Comparison of ENCODE assay signal across 9 cellular contexts in genomic region chr7:80392229-80393169, GRCh38.
DNase-seq lines count a peak whose midpoint lies in the region; ATAC-seq, FAIRE-seq and TF ChIP-seq lines count a peak whose summit lies in the region.
"Had no signal": no experiment of that assay in that cellular context is flagged by ENCODE, and none has a peak within 500 bp of the region (broad histone marks: within the 10 kb centered on the region; RNA-seq: fewer than 3 reads in every experiment).

No MANE protein-coding gene starts in this region.

- no peak overlapping the region for H3K4me2 ChIP-seq in endothelial cell of umbilical vein (ENCODE audit: insufficient read depth, low read length)

- no peak overlapping the region for H3K27ac ChIP-seq in endothelial cell of umbilical vein (ENCODE audit: insufficient read depth, low read depth, low read length)

- no peak overlapping the region for H3K27ac Mint-ChIP-seq in natural killer cell treated with Interleukin-12 subunit alpha and Interleukin-12 subunit beta and Interleukin-15 and Interleukin-18, amount 100 ng/mL, for 72 hours
- H3K27ac Mint-ChIP-seq in stimulated activated memory B cell treated with anti-CD40 and anti-IgM and Interleukin-4, amounts not matched to agents 10 μg/mL and 1 μg/mL and 100 μg/mL, for 72 hours: no peak overlapping the region
- H3K27ac Mint-ChIP-seq: CD4-positive, CD25-positive, alpha-beta regulatory T cell had no signal

- POLR2A ChIA-PET in endothelial cell of umbilical vein (lab: Charles Lee): interaction anchor here (0.9 kb wide), 1 partner anchor 258 kb away, joined by 4 read pairs; the partner anchor contains the start of gene GNAI1

- no peaks in the 10 kb centered on the region for H4K20me1 ChIP-seq in endothelial cell of umbilical vein (replicated peaks; ENCODE audit: control insufficient read depth, extremely low read depth, insufficient read depth, low read length)

- dilution Hi-C loops in endothelial cell of umbilical vein (cut with MboI; ENCODE audit: extremely low pct_ligation_motif_present, low sequenced_read_pairs): no loop called here

- intact Hi-C loops in endothelial cell of umbilical vein (cut with micrococcal nuclease): loop anchor here (1.0 to 2.0 kb wide), 4 partner anchors 60 to 332 kb away; partner anchors contain the start of gene GNAI1

- no peak for TF ChIP-seq POLR2A in endothelial cell of umbilical vein (IDR thresholded peaks at IDR 0.05; ENCODE audit: low read depth, low read length)

- H3K4me1 ChIP-seq in endothelial cell of umbilical vein (ENCODE audit: control insufficient read depth, extremely low read depth, insufficient read depth, low read length): no peaks in the 10 kb centered on the region

- ATAC-seq in natural killer cell treated with Interleukin-12 subunit alpha and Interleukin-12 subunit beta and Interleukin-15 and Interleukin-18, amount 100 ng/mL, for 72 hours: no peak
- no peak for ATAC-seq in stimulated activated memory B cell treated with anti-CD40 and anti-IgM and Interleukin-4, amounts not matched to agents 10 μg/mL and 1 μg/mL and 100 μg/mL, for 72 hours
- ATAC-seq in HG02852 (IDR thresholded peaks at IDR 0.05; ENCODE audit: unreplicated experiment): no peak

- BruUV-seq in endothelial cell of umbilical vein (replicated peaks; lab: Mats Ljungman, UMichigan): no TSS peak

- H3K9me1 ChIP-seq in endothelial cell of umbilical vein (replicated peaks; ENCODE audit: control insufficient read depth, extremely low read depth, insufficient read depth, low read length): no peaks in the 10 kb centered on the region

- H3K27me3 ChIP-seq in endothelial cell of umbilical vein (ENCODE audit: control insufficient read depth in 2 of 2, insufficient read depth in 2 of 2, low read length in 2 of 2): no peaks in the 10 kb centered on the region

- TF ChIP-seq CTCF in endothelial cell of umbilical vein (IDR thresholded peaks at IDR 0.05; ENCODE audit: extremely low read depth in 1 of 2, insufficient read depth in 1 of 2, low read depth in 1 of 2, low read length in 2 of 2) (peak; percentile 7 to 8), retinal pigment epithelial cell (conservative IDR thresholded peaks at IDR 0.05; ENCODE audit: low read depth, low read length) (peak; percentile 44)

- H3K36me3 Mint-ChIP-seq in natural killer cell treated with Interleukin-12 subunit alpha and Interleukin-12 subunit beta and Interleukin-15 and Interleukin-18, amount 100 ng/mL, for 72 hours: no peaks in the 10 kb centered on the region
- no peaks in the 10 kb centered on the region for H3K36me3 Mint-ChIP-seq in stimulated activated memory B cell treated with anti-CD40 and anti-IgM and Interleukin-4, amounts not matched to agents 10 μg/mL and 1 μg/mL and 100 μg/mL, for 72 hours
- H3K36me3 Mint-ChIP-seq: CD4-positive, CD25-positive, alpha-beta regulatory T cell had no signal

- no peaks in the 10 kb centered on the region for H3K9me3 ChIP-seq in endothelial cell of umbilical vein (replicated peaks; ENCODE audit: control insufficient read depth, insufficient read depth, low read length)

- no peak overlapping the region for H3K4me3 Mint-ChIP-seq in natural killer cell treated with Interleukin-12 subunit alpha and Interleukin-12 subunit beta and Interleukin-15 and Interleukin-18, amount 100 ng/mL, for 72 hours
- no peak overlapping the region for H3K4me3 Mint-ChIP-seq in stimulated activated memory B cell treated with anti-CD40 and anti-IgM and Interleukin-4, amounts not matched to agents 10 μg/mL and 1 μg/mL and 100 μg/mL, for 72 hours
- H3K4me3 Mint-ChIP-seq: CD4-positive, CD25-positive, alpha-beta regulatory T cell had no signal

- H3K36me3 ChIP-seq in endothelial cell of umbilical vein (ENCODE audit: control insufficient read depth in 2 of 2, extremely low read depth in 1 of 2, insufficient read depth in 2 of 2, low read length in 2 of 2): no peaks in the 10 kb centered on the region

- CTCF ChIA-PET in endothelial cell of umbilical vein (lab: Charles Lee): interaction anchor here (0.7 to 7.3 kb wide), 79 partner anchors 9 to 940 kb away, joined by 3 to 116 read pairs (median 4); partner anchors contain the start of gene GNAI1

- H3K27me3 Mint-ChIP-seq in natural killer cell treated with Interleukin-12 subunit alpha and Interleukin-12 subunit beta and Interleukin-15 and Interleukin-18, amount 100 ng/mL, for 72 hours: no peaks in the 10 kb centered on the region
- no peaks in the 10 kb centered on the region for H3K27me3 Mint-ChIP-seq in stimulated activated memory B cell treated with anti-CD40 and anti-IgM and Interleukin-4, amounts not matched to agents 10 μg/mL and 1 μg/mL and 100 μg/mL, for 72 hours
- H3K27me3 Mint-ChIP-seq: CD4-positive, CD25-positive, alpha-beta regulatory T cell had no signal

- H3K4me3 ChIP-seq in endothelial cell of umbilical vein (replicated peaks in 1 of 3; ENCODE audit: insufficient read depth in 1 of 3, low read depth in 1 of 3, low read length in 3 of 3) (no peak overlapping the region), retinal pigment epithelial cell (ENCODE audit: low read length) (no peak overlapping the region)

- H3K4me1 Mint-ChIP-seq in natural killer cell treated with Interleukin-12 subunit alpha and Interleukin-12 subunit beta and Interleukin-15 and Interleukin-18, amount 100 ng/mL, for 72 hours (ENCODE audit: low read depth in 2 of 2): no peaks in the 10 kb centered on the region
- H3K4me1 Mint-ChIP-seq in stimulated activated memory B cell treated with anti-CD40 and anti-IgM and Interleukin-4, amounts not matched to agents 10 μg/mL and 1 μg/mL and 100 μg/mL, for 72 hours: no peaks in the 10 kb centered on the region
- H3K4me1 Mint-ChIP-seq: CD4-positive, CD25-positive, alpha-beta regulatory T cell had no signal

- peak; percentile 47 to 73 for DNase-seq in NCI-H2081 (lab: John Stamatoyannopoulos, UW)
- DNase-seq in NCI-H2081 treated with DMSO at 0.1 percent for 48 hours (lab: John Stamatoyannopoulos, UW): no peak
- DNase-seq in NCI-H748 (lab: John Stamatoyannopoulos, UW; ENCODE audit: unreplicated experiment): peak; percentile 56
- DNase-seq in endothelial cell of umbilical vein (ENCODE audit: low read depth, low spot score): peak; percentile 57
- DNase-seq in retinal pigment epithelial cell (ENCODE audit: low read depth): no peak
- DNase-seq in natural killer cell treated with Interleukin-12 subunit alpha and Interleukin-12 subunit beta and Interleukin-15 and Interleukin-18, amount 100 ng/mL, for 72 hours (ENCODE audit: low spot score): no peak
- DNase-seq: CD4-positive, CD25-positive, alpha-beta regulatory T cell had no signal

- H3K9ac ChIP-seq in endothelial cell of umbilical vein (replicated peaks; ENCODE audit: extremely low read depth, insufficient read depth, low read length): no peak overlapping the region

- no peaks in the 10 kb centered on the region for H3K79me2 ChIP-seq in endothelial cell of umbilical vein (ENCODE audit: control insufficient read depth, insufficient read depth, low read length)

- no peak for FAIRE-seq in endothelial cell of umbilical vein (lab: Jason Lieb, UNC)

- H3K9me3 Mint-ChIP-seq in natural killer cell treated with Interleukin-12 subunit alpha and Interleukin-12 subunit beta and Interleukin-15 and Interleukin-18, amount 100 ng/mL, for 72 hours: peaks cover 7% of the 10 kb centered on the region
- peaks cover 3% of the 10 kb centered on the region for H3K9me3 Mint-ChIP-seq in stimulated activated memory B cell treated with anti-CD40 and anti-IgM and Interleukin-4, amounts not matched to agents 10 μg/mL and 1 μg/mL and 100 μg/mL, for 72 hours

- no peak overlapping the region for H2AFZ ChIP-seq in endothelial cell of umbilical vein (ENCODE audit: low read depth, low read length)

TF ChIP-seq in endothelial cell of umbilical vein, 7 proteins besides CTCF, POLR2A, EP300 and RAD21:
- TF ChIP-seq MYC (IDR thresholded peaks at IDR 0.05; ENCODE audit: low read depth, low read length): no peak
- TF ChIP-seq, protein P1, sequence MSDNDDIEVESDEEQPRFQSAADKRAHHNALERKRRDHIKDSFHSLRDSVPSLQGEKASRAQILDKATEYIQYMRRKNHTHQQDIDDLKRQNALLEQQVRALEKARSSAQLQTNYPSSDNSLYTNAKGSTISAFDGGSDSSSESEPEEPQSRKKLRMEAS (IDR thresholded peaks at IDR 0.05; ENCODE audit: insufficient read depth, insufficient read length): no peak
- TF ChIP-seq POLR2AphosphoS5 (IDR thresholded peaks at IDR 0.05; ENCODE audit: insufficient read depth, low read depth, low read length): no peak
- TF ChIP-seq JUN (IDR thresholded peaks at IDR 0.05; ENCODE audit: borderline replicate concordance, insufficient read depth, insufficient read length, low read depth): no peak
- no peak for TF ChIP-seq GATA2 (IDR thresholded peaks at IDR 0.05; ENCODE audit: insufficient read depth, insufficient read length, low read depth, low read length)
- no peak for TF ChIP-seq EZH2 (IDR thresholded peaks at IDR 0.05; ENCODE audit: borderline replicate concordance, low read depth, low read length, severe bottlenecking)
- TF ChIP-seq FOS (IDR thresholded peaks at IDR 0.05; ENCODE audit: borderline replicate concordance, insufficient read depth, low read length): no peak

Comparison
In these comparisons a context has a peak if more than half of its experiments do, and no peak if none do; other contexts are left out.
1. DNase-seq: peak in NCI-H2081 (2 of 2), NCI-H748 (single experiment) and endothelial cell of umbilical vein (single experiment); none in NCI-H2081 treated with DMSO at 0.1 percent for 48 hours (single experiment), retinal pigment epithelial cell (single experiment) and natural killer cell treated with Interleukin-12 subunit alpha and Interleukin-12 subunit beta and Interleukin-15 and Interleukin-18, amount 100 ng/mL, for 72 hours (single experiment).